ENCODE assay signal across 8 cellular contexts in the genomic region with DNA sequence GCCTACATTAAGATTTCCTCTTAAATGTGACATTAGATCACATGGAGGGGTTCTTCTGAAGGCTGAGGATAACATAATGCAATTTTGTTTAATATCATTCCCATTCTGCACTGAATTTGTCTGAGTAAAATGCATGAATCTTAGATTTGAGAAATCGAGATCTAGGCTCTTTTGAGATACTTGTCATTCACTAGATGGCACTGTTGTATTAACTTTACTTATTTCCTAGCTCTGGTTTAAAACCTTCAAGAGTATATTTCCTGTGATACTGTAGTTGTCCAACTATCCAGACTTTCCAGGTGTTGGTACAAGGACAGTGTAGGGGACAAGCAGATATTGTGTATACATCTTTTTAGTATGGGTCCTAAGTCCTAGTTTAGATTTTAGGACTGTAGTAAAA.
DNase-seq lines count a peak whose midpoint lies in the region; ATAC-seq and TF ChIP-seq lines count a peak whose summit lies in the region.

No MANE protein-coding gene starts in this region.

- no peak overlapping the region for H3K27ac Mint-ChIP-seq in osteocyte (ENCODE audit: unreplicated experiment)
- H3K27ac Mint-ChIP-seq in CD8-positive, alpha-beta T cell: no peak overlapping the region

- H3K36me3 ChIP-seq in HEK293 (ENCODE audit: control insufficient read depth in 2 of 2, insufficient read depth in 1 of 2, low read length in 2 of 2) (no peaks in the 10 kb centered on the region), mammary epithelial cell (ENCODE audit: insufficient read depth, low read length) (no peaks in the 10 kb centered on the region)
- no peaks in the 10 kb centered on the region for H3K36me3 ChIP-seq in CD8-positive, alpha-beta T cell (ENCODE audit: insufficient read depth, low read length)

- H3K9me3 Mint-ChIP-seq in osteocyte (ENCODE audit: unreplicated experiment): peaks cover 6% of the 10 kb centered on the region
- H3K9me3 Mint-ChIP-seq in CD8-positive, alpha-beta T cell: no peaks in the 10 kb centered on the region

- H4K20me1 ChIP-seq in mammary epithelial cell (ENCODE audit: insufficient read depth, low read length): no peaks in the 10 kb centered on the region

- TF ChIP-seq CTCF in HEK293 (tag by site-specific recombination; IDR thresholded peaks at IDR 0.05): no peak
- peak; percentile 16 to 52 for TF ChIP-seq CTCF in mammary epithelial cell (conservative IDR thresholded peaks at IDR 0.05 in 1 of 2, IDR thresholded peaks at IDR 0.05 in 1 of 2; ENCODE audit: extremely low read depth in 1 of 2, insufficient read depth in 1 of 2, low read depth in 1 of 2, low read length in 2 of 2)
- peak; percentile 45 for TF ChIP-seq CTCF in osteocyte (IDR thresholded peaks at IDR 0.05)
- no peak for TF ChIP-seq CTCF in CD8-positive, alpha-beta T cell (IDR thresholded peaks at IDR 0.05)

- WGBS in mammary epithelial cell (ENCODE audit: low coverage, missing lambda C conversion rate): 0% methylated on average over 1 of the region's 1 CpG

- no peak overlapping the region for H3K9ac ChIP-seq in mammary epithelial cell (ENCODE audit: insufficient read depth, low read length)

- in situ Hi-C loops in mammary epithelial cell (cut with MboI; ENCODE audit: low sequenced_read_pairs in 2 of 2): no loop called here

- dilution Hi-C loops in mammary epithelial cell (cut with HindIII; ENCODE audit: low sequenced_read_pairs): no loop called here

- no peaks in the 10 kb centered on the region for H3K36me3 Mint-ChIP-seq in osteocyte (ENCODE audit: unreplicated experiment)
- H3K36me3 Mint-ChIP-seq in CD8-positive, alpha-beta T cell: no peaks in the 10 kb centered on the region

- H3K4me1 Mint-ChIP-seq in osteocyte (ENCODE audit: unreplicated experiment): no peaks in the 10 kb centered on the region
- no peaks in the 10 kb centered on the region for H3K4me1 Mint-ChIP-seq in CD8-positive, alpha-beta T cell (ENCODE audit: low read depth)

- ATAC-seq in CD8-positive, alpha-beta T cell: no peak
- ATAC-seq in GM19023 (IDR thresholded peaks at IDR 0.05; ENCODE audit: unreplicated experiment): no peak

- H3K9me3 ChIP-seq in HEK293 (ENCODE audit: control insufficient read depth, insufficient read depth, low read depth, low read length) (no peaks in the 10 kb centered on the region), mammary epithelial cell (replicated peaks; ENCODE audit: insufficient read depth, low read length) (no peaks in the 10 kb centered on the region)
- no peaks in the 10 kb centered on the region for H3K9me3 ChIP-seq in CD8-positive, alpha-beta T cell (ENCODE audit: low read length)

- intact Hi-C loops in mammary epithelial cell (cut with micrococcal nuclease): loop anchor here (5.0 kb wide), 1 partner anchor 367 kb away; no protein-coding TSS in a partner anchor
- intact Hi-C loops in CD8-positive, alpha-beta T cell (cut with DNase I, micrococcal nuclease): no loop called here

- H3K79me2 ChIP-seq in mammary epithelial cell (ENCODE audit: insufficient read depth, low read length): no peaks in the 10 kb centered on the region

- H3K4me3 ChIP-seq in HEK293 (ENCODE audit: low read depth, low read length): no peak overlapping the region
- no peak overlapping the region for H3K4me3 ChIP-seq in mammary epithelial cell (replicated peaks in 1 of 3; ENCODE audit: insufficient read depth in 1 of 3, low read depth in 2 of 3, low read length in 3 of 3)
- no peak overlapping the region for H3K4me3 ChIP-seq in CD8-positive, alpha-beta T cell (ENCODE audit: low read depth, low read length)

- H3K4me1 ChIP-seq in HEK293 (ENCODE audit: control insufficient read depth, insufficient read depth, low read length) (no peaks in the 10 kb centered on the region), mammary epithelial cell (ENCODE audit: insufficient read depth, low read length) (no peaks in the 10 kb centered on the region)
- no peaks in the 10 kb centered on the region for H3K4me1 ChIP-seq in CD8-positive, alpha-beta T cell (ENCODE audit: insufficient read depth, low read length)

- H3K27ac ChIP-seq in HEK293 (ENCODE audit: extremely low read depth, low read depth, low read length) (no peak overlapping the region), mammary epithelial cell (ENCODE audit: insufficient read depth, low read depth, low read length) (no peak overlapping the region)
- no peak overlapping the region for H3K27ac ChIP-seq in CD8-positive, alpha-beta T cell (ENCODE audit: low read depth, low read length)

- H2AFZ ChIP-seq in mammary epithelial cell (ENCODE audit: low read depth, low read length): no peak overlapping the region

- CTCF ChIA-PET in HEK293 (lab: Yijun Ruan, JAX) (interaction anchor here (0.6 to 1.4 kb wide), 6 partner anchors 34 to 1275 kb away, joined by 3 to 5 read pairs (median 3); no protein-coding TSS in a partner anchor), mammary epithelial cell (lab: Charles Lee; ENCODE audit: low non-redundant PET) (no interaction called here)
- CTCF ChIA-PET in CD8-positive, alpha-beta T cell (lab: Charles Lee): no interaction called here

- no peaks in the 10 kb centered on the region for H3K27me3 Mint-ChIP-seq in osteocyte (ENCODE audit: unreplicated experiment)
- peaks cover 5% of the 10 kb centered on the region for H3K27me3 Mint-ChIP-seq in CD8-positive, alpha-beta T cell (ENCODE audit: low read depth)

- DNase-seq in AML-193 (lab: John Stamatoyannopoulos, UW): peak; percentile 67 to 78
- DNase-seq in NCI-H446 treated with DMSO at 0.1 percent for 48 hours (lab: John Stamatoyannopoulos, UW): peak; percentile 21
- DNase-seq in mammary epithelial cell: peak; percentile 4
- DNase-seq in osteocyte (ENCODE audit: extremely low spot score, unreplicated experiment): no peak
- no peak for DNase-seq in GOT3 (lab: John Stamatoyannopoulos, UW)
- DNase-seq in CD8-positive, alpha-beta T cell: no peak

- no peaks in the 10 kb centered on the region for H3K27me3 ChIP-seq in mammary epithelial cell (ENCODE audit: insufficient read depth, low read length)
- H3K27me3 ChIP-seq in CD8-positive, alpha-beta T cell (ENCODE audit: insufficient read depth, low read length): no peaks in the 10 kb centered on the region

- no TSS peak for BruUV-seq in mammary epithelial cell (replicated peaks; lab: Mats Ljungman, UMichigan)

- H3K4me2 ChIP-seq in mammary epithelial cell (ENCODE audit: insufficient read depth, low read depth, low read length): no peak overlapping the region

- H3K4me3 Mint-ChIP-seq in osteocyte (ENCODE audit: unreplicated experiment): no peak overlapping the region
- no peak overlapping the region for H3K4me3 Mint-ChIP-seq in CD8-positive, alpha-beta T cell

- POLR2A ChIA-PET in HEK293 (lab: Yijun Ruan, JAX): no interaction called here
- POLR2A ChIA-PET in CD8-positive, alpha-beta T cell (lab: Charles Lee): no interaction called here

TF ChIP-seq in HEK293, 187 proteins besides CTCF, POLR2A, EP300 and RAD21 (continues in another document):
- TF ChIP-seq, protein P1, sequence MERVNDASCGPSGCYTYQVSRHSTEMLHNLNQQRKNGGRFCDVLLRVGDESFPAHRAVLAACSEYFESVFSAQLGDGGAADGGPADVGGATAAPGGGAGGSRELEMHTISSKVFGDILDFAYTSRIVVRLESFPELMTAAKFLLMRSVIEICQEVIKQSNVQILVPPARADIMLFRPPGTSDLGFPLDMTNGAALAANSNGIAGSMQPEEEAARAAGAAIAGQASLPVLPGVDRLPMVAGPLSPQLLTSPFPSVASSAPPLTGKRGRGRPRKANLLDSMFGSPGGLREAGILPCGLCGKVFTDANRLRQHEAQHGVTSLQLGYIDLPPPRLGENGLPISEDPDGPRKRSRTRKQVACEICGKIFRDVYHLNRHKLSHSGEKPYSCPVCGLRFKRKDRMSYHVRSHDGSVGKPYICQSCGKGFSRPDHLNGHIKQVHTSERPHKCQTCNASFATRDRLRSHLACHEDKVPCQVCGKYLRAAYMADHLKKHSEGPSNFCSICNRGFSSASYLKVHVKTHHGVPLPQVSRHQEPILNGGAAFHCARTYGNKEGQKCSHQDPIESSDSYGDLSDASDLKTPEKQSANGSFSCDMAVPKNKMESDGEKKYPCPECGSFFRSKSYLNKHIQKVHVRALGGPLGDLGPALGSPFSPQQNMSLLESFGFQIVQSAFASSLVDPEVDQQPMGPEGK (tag by site-specific recombination; IDR thresholded peaks at IDR 0.05): no peak
- TF ChIP-seq, protein P2, sequence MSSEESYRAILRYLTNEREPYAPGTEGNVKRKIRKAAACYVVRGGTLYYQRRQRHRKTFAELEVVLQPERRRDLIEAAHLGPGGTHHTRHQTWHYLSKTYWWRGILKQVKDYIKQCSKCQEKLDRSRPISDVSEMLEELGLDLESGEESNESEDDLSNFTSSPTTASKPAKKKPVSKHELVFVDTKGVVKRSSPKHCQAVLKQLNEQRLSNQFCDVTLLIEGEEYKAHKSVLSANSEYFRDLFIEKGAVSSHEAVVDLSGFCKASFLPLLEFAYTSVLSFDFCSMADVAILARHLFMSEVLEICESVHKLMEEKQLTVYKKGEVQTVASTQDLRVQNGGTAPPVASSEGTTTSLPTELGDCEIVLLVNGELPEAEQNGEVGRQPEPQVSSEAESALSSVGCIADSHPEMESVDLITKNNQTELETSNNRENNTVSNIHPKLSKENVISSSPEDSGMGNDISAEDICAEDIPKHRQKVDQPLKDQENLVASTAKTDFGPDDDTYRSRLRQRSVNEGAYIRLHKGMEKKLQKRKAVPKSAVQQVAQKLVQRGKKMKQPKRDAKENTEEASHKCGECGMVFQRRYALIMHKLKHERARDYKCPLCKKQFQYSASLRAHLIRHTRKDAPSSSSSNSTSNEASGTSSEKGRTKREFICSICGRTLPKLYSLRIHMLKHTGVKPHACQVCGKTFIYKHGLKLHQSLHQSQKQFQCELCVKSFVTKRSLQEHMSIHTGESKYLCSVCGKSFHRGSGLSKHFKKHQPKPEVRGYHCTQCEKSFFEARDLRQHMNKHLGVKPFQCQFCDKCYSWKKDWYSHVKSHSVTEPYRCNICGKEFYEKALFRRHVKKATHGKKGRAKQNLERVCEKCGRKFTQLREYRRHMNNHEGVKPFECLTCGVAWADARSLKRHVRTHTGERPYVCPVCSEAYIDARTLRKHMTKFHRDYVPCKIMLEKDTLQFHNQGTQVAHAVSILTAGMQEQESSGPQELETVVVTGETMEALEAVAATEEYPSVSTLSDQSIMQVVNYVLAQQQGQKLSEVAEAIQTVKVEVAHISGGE (tag by site-specific recombination; conservative IDR thresholded peaks at IDR 0.05; ENCODE audit: low read depth): no peak
- peak; percentile 40; the same call in 1 of the 2 replicates for TF ChIP-seq ZNF654 (tag by site-specific recombination; IDR thresholded peaks at IDR 0.05; ENCODE audit: low read depth)

Comparison
In these comparisons a context has a peak if more than half of its experiments do, and no peak if none do; other contexts are left out.
1. DNase-seq: peak in AML-193 (2 of 2), NCI-H446 treated with DMSO at 0.1 percent for 48 hours (single experiment) and mammary epithelial cell (single experiment); none in osteocyte (single experiment), GOT3 (single experiment) and CD8-positive, alpha-beta T cell (0 of 7).
2. CTCF ChIP-seq: peak in mammary epithelial cell (2 of 2) and osteocyte (single experiment); none in HEK293 (single experiment) and CD8-positive, alpha-beta T cell (single experiment).